ENCODE assay signal across 1 cellular context in the genomic region with DNA sequence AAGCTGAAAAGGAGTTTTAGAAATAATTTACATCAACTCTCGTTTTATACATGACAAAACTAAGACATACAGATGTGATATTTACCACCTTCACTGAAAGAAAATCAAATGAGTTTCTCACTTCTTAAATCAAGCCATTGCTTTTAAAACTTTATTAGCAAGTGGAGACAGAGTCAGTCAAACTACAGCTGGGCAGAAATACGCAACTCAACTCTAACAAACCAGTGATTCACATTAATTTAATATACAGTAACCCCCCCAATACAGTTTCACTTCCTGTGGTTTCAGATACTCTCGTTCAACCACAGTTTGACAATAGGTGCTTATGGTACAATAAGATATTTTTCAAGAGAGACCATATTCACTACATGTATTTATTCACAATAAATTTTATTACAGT.
TF ChIP-seq lines count a peak whose summit lies in the region.

No MANE protein-coding gene starts in this region.

TF ChIP-seq in K562, 482 proteins besides CTCF, POLR2A, EP300 and RAD21 (continued from another document):
- TF ChIP-seq, protein P1, sequence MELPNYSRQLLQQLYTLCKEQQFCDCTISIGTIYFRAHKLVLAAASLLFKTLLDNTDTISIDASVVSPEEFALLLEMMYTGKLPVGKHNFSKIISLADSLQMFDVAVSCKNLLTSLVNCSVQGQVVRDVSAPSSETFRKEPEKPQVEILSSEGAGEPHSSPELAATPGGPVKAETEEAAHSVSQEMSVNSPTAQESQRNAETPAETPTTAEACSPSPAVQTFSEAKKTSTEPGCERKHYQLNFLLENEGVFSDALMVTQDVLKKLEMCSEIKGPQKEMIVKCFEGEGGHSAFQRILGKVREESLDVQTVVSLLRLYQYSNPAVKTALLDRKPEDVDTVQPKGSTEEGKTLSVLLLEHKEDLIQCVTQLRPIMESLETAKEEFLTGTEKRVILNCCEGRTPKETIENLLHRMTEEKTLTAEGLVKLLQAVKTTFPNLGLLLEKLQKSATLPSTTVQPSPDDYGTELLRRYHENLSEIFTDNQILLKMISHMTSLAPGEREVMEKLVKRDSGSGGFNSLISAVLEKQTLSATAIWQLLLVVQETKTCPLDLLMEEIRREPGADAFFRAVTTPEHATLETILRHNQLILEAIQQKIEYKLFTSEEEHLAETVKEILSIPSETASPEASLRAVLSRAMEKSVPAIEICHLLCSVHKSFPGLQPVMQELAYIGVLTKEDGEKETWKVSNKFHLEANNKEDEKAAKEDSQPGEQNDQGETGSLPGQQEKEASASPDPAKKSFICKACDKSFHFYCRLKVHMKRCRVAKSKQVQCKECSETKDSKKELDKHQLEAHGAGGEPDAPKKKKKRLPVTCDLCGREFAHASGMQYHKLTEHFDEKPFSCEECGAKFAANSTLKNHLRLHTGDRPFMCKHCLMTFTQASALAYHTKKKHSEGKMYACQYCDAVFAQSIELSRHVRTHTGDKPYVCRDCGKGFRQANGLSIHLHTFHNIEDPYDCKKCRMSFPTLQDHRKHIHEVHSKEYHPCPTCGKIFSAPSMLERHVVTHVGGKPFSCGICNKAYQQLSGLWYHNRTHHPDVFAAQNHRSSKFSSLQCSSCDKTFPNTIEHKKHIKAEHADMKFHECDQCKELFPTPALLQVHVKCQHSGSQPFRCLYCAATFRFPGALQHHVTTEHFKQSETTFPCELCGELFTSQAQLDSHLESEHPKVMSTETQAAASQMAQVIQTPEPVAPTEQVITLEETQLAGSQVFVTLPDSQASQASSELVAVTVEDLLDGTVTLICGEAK (IDR thresholded peaks at IDR 0.05), result peak; percentile 86
- TF ChIP-seq, protein P1 (CRISPR knock-in tag; IDR thresholded peaks at IDR 0.05), result peak; percentile 74
